In genomic region chr10:45298556-45298955, GRCh38 we compare ENCODE assay signal across 9 cellular contexts. TPM values are rescaled to one million over a fixed set of nuclear protein-coding genes. Genes with fewer than 3 reads are reported as not detected.
"Had no signal": no experiment of that assay in that cellular context is flagged by ENCODE, and none has a peak within 500 bp of the region (broad histone marks: within the 10 kb centered on the region; RNA-seq: fewer than 3 reads in every experiment).

No MANE protein-coding gene starts in this region.

RNA-seq across cellular contexts. Expression of gene OR13A1, which starts 16.9 kb away (rescaled TPM):
- total RNA-seq: activated CD8-positive, alpha-beta memory T cell treated with anti-CD3 and anti-CD28 coated beads for 36 hours; activated naive CD8-positive, alpha-beta T cell treated with anti-CD3 and anti-CD28 coated beads for 36 hours; gastrocnemius medialis; kidney; left lobe of liver; osteocyte; pulmonary artery endothelial cell; right lobe of liver; thyroid gland had no signal
